9 cellular contexts compared by ENCODE assay signal in the genomic region with DNA sequence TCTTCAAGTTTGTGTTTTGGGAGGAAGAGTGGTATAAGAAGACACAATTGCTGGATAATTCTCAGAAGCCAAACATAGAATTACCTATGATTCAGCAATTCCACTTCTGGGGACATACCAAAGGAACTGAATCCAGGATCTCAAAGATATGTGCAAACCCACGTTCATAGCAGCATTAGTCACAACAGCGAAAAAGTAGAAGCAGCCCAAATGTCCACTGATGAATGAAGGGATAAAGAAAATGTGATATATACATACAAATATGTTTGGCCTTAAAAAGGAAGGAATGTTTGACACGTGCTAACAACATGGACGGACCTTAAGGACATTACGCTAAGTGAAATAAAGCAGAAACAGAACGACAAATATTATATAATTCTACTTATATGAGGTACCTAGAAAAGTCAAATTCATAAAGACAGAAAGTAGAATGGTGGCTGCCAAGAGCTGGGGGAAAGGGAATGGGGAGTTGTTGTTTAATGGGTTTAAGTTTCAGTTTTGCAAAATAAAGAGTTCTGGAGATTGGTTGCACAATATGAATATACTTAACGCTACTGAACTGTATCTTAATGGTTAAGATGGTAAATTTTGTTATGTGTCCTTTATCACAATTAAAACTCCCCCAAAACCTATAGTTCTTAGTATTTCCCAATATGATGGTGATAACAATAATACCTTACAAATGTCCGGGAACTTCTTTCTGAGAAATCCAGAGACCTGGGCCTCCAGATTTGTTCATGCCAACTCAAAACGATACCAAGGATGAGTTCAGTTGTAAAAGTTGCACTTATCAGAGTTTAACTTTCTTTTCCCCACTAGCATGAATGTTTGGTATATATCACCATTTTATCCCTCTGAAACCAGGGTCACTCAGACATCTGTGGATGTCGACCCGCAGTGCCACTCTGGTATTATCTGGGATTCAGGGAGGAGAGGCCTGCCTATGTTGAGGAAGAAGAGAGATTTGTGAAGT. TPM values are rescaled to one million over a fixed set of nuclear protein-coding genes. Genes with fewer than 3 reads are reported as not detected.
DNase-seq lines count a peak whose midpoint lies in the region; TF ChIP-seq lines count a peak whose summit lies in the region.
"Had no signal": no experiment of that assay in that cellular context is flagged by ENCODE, and none has a peak within 500 bp of the region (broad histone marks: within the 10 kb centered on the region; RNA-seq: fewer than 3 reads in every experiment).

No MANE protein-coding gene starts in this region.

- H3K4me3 ChIP-seq in OCI-LY7 (ENCODE audit: low read depth, low read length, poor library complexity, severe bottlenecking) (peak overlapping the region; percentile 73), smooth muscle cell (no peak overlapping the region), Caco-2 (ENCODE audit: low read depth, low read length) (no peak overlapping the region)

- H3K9me2 ChIP-seq in OCI-LY7 (ENCODE audit: insufficient read depth, low read length) = no peaks in the 10 kb centered on the region

- peaks cover 22% of the 10 kb centered on the region for H3F3A ChIP-seq in smooth muscle cell (ENCODE audit: low read depth)

- no peaks in the 10 kb centered on the region for H3K27me3 Mint-ChIP-seq in dendritic cell treated with granulocyte-macrophage colony-stimulating factor and Interleukin-4, amounts not matched to agents 40 ng/mL and 50 ng/mL, for 4 days
- no peaks in the 10 kb centered on the region for H3K27me3 Mint-ChIP-seq in Caco-2 (ENCODE audit: insufficient read depth, unreplicated experiment)

- TF ChIP-seq CTCF in OCI-LY7 (conservative IDR thresholded peaks at IDR 0.05; ENCODE audit: low read length) (no peak), smooth muscle cell (IDR thresholded peaks at IDR 0.05; ENCODE audit: borderline replicate concordance, insufficient read depth, poor library complexity, severe bottlenecking) (no peak), Caco-2 (IDR thresholded peaks at IDR 0.05; ENCODE audit: insufficient read depth in 1 of 2, low read depth in 1 of 2, low read length in 1 of 2, severe bottlenecking in 1 of 2, unreplicated experiment in 1 of 2) (no peak)

- no peak overlapping the region for H3K27ac ChIP-seq in OCI-LY7 (ENCODE audit: low read depth, low read length, poor library complexity, severe bottlenecking)
- H3K27ac ChIP-seq in smooth muscle cell (ENCODE audit: low read depth) = peak overlapping the region; percentile 90

- no peak overlapping the region for H2AFZ ChIP-seq in OCI-LY7 (ENCODE audit: low read length)
- H2AFZ ChIP-seq in smooth muscle cell (ENCODE audit: low read depth) = no peak overlapping the region

- CTCF ChIA-PET in OCI-LY7 (lab: Charles Lee; ENCODE audit: unreplicated experiment) = no interaction called here
- CTCF ChIA-PET in Caco-2 (lab: Charles Lee) = no interaction called here

- WGBS in smooth muscle cell (ENCODE audit: low lambda C conversion rate) = 39% methylated on average over 11 of the region's 11 CpGs

- DNase-seq in GM04504 (ENCODE audit: low read depth) (peak; percentile 70), OCI-LY7 (ENCODE audit: low spot score) (no peak), smooth muscle cell (lab: John Stamatoyannopoulos, UW; ENCODE audit: unreplicated experiment) (no peak), NCI-H1048 (lab: John Stamatoyannopoulos, UW) (no peak), germinal center (ENCODE audit: low spot score) (no peak), Caco-2 (no peak)
- DNase-seq: KG1, OCI-M1 had no signal

- H4K20me1 ChIP-seq in OCI-LY7 (ENCODE audit: insufficient read depth, low read length) (no peaks in the 10 kb centered on the region), smooth muscle cell (ENCODE audit: low read depth) (no peaks in the 10 kb centered on the region)

- H3K4me1 Mint-ChIP-seq in dendritic cell treated with granulocyte-macrophage colony-stimulating factor and Interleukin-4, amounts not matched to agents 40 ng/mL and 50 ng/mL, for 4 days (ENCODE audit: low read depth) = peaks cover 77% of the 10 kb centered on the region
- H3K4me1 Mint-ChIP-seq in Caco-2 (ENCODE audit: low read depth, unreplicated experiment) = no peaks in the 10 kb centered on the region

- H3K9ac ChIP-seq in smooth muscle cell (ENCODE audit: low read depth) = peak overlapping the region; percentile 46

- H3K27ac Mint-ChIP-seq in dendritic cell treated with granulocyte-macrophage colony-stimulating factor and Interleukin-4, amounts not matched to agents 40 ng/mL and 50 ng/mL, for 4 days = peak overlapping the region; percentile 92
- no peak overlapping the region for H3K27ac Mint-ChIP-seq in Caco-2 (ENCODE audit: unreplicated experiment)

- peak overlapping the region; percentile 82 for H3K4me3 Mint-ChIP-seq in dendritic cell treated with granulocyte-macrophage colony-stimulating factor and Interleukin-4, amounts not matched to agents 40 ng/mL and 50 ng/mL, for 4 days
- no peak overlapping the region for H3K4me3 Mint-ChIP-seq in Caco-2 (ENCODE audit: unreplicated experiment)

- POLR2A ChIA-PET in OCI-LY7 (lab: Charles Lee) = interaction anchor here (1.3 to 3.0 kb wide), 2 partner anchors 20 kb away, joined by 3 to 33 read pairs; no protein-coding TSS in a partner anchor
- POLR2A ChIA-PET in Caco-2 (lab: Charles Lee) = no interaction called here

- peaks cover 54% of the 10 kb centered on the region for H3K36me3 ChIP-seq in OCI-LY7 (ENCODE audit: insufficient read depth, low read length)
- H3K36me3 ChIP-seq in smooth muscle cell (ENCODE audit: low read depth) = no peaks in the 10 kb centered on the region
- no peaks in the 10 kb centered on the region for H3K36me3 ChIP-seq in Caco-2 (ENCODE audit: control insufficient read depth, insufficient read depth, low read length)

- peaks cover 74% of the 10 kb centered on the region for H3K36me3 Mint-ChIP-seq in dendritic cell treated with granulocyte-macrophage colony-stimulating factor and Interleukin-4, amounts not matched to agents 40 ng/mL and 50 ng/mL, for 4 days (ENCODE audit: low read depth)
- H3K36me3 Mint-ChIP-seq in Caco-2 (ENCODE audit: insufficient read depth, unreplicated experiment) = no peaks in the 10 kb centered on the region

- H3K27me3 ChIP-seq in smooth muscle cell (ENCODE audit: low read depth) (no peaks in the 10 kb centered on the region), Caco-2 (replicated peaks; ENCODE audit: control insufficient read depth, insufficient read depth, low read length) (no peaks in the 10 kb centered on the region)

- intact Hi-C loops in OCI-LY7 (cut with micrococcal nuclease; ENCODE audit: unreplicated experiment) = loop anchor here (10.0 kb wide), 1 partner anchor 1276 kb away; a partner anchor contains a TSS
- intact Hi-C loops in dendritic cell treated with granulocyte-macrophage colony-stimulating factor and Interleukin-4, amounts not matched to agents 40 ng/mL and 50 ng/mL, for 4 days (cut with micrococcal nuclease) = loop anchor here (2.0 to 5.0 kb wide), 3 partner anchors 14 to 56 kb away; no protein-coding TSS in a partner anchor
- intact Hi-C loops in Caco-2 (cut with micrococcal nuclease; ENCODE audit: unreplicated experiment) = loop anchor here (2.0 kb wide), 1 partner anchor 14 kb away; no protein-coding TSS in a partner anchor

- H3K4me1 ChIP-seq in OCI-LY7 (ENCODE audit: insufficient read depth, low read length, poor library complexity, severe bottlenecking) (peaks cover 35% of the 10 kb centered on the region), smooth muscle cell (ENCODE audit: low read depth) (peaks cover 24% of the 10 kb centered on the region), Caco-2 (no peaks in the 10 kb centered on the region)

- no peaks in the 10 kb centered on the region for H3K9me3 Mint-ChIP-seq in dendritic cell treated with granulocyte-macrophage colony-stimulating factor and Interleukin-4, amounts not matched to agents 40 ng/mL and 50 ng/mL, for 4 days
- H3K9me3 Mint-ChIP-seq in Caco-2 (ENCODE audit: unreplicated experiment) = no peaks in the 10 kb centered on the region

- H3K9me3 ChIP-seq in OCI-LY7 (ENCODE audit: low read length) = no peaks in the 10 kb centered on the region
- no peaks in the 10 kb centered on the region for H3K9me3 ChIP-seq in smooth muscle cell (replicated peaks; ENCODE audit: low read depth)
- H3K9me3 ChIP-seq in Caco-2 = no peaks in the 10 kb centered on the region

- BruUV-seq in OCI-LY7 (replicated peaks; lab: Mats Ljungman, UMichigan) (no TSS peak), Caco-2 (replicated peaks; lab: Mats Ljungman, UMichigan) (no TSS peak)

- H3K4me2 ChIP-seq in OCI-LY7 (ENCODE audit: low read length) (peak overlapping the region; percentile 99), smooth muscle cell (peak overlapping the region; percentile 52)

- H3K79me2 ChIP-seq in OCI-LY7 (ENCODE audit: insufficient read depth, low read depth, low read length) = peaks cover 19% of the 10 kb centered on the region
- H3K79me2 ChIP-seq in smooth muscle cell (ENCODE audit: low read depth) = peaks cover 13% of the 10 kb centered on the region

RNA-seq across cellular contexts. Expression of a gene that starts 33.7 kb away (rescaled TPM):
- 22.7 and 27.1 TPM in 2 replicates for total RNA-seq in OCI-LY7 (2014; rRNA removed; shearing (Covaris generic))
- total RNA-seq in OCI-LY7 (2022) = 183 and 192 TPM in 2 replicates
- 27.3 and 29.0 TPM in 2 replicates for total RNA-seq in smooth muscle cell
- 35.5 and 36.4 TPM in 2 replicates for polyA plus RNA-seq in smooth muscle cell
- total RNA-seq in Caco-2 (2022) = 5.1 and 5.2 TPM in 2 replicates
